In the genomic region with DNA sequence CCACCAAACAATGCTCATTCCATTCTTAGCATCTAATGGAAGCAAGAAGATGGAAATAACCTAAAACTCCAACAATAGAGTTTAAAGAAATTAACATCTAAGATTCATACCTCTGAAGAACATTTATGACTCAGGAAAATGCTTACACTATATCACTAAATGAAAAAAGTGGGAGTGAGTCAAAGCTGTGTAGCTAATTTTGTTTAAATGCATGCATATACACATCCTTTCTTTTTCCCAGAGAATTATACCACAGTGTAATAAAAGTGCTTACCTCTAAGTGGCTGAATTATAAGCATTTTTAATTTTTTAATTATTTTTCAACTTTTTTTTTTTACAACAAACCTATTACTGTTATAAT, we compare ENCODE assay signal across 23 cellular contexts. TPM values are rescaled to one million over a fixed set of nuclear protein-coding genes. Genes with fewer than 3 reads are reported as not detected.
A peak's percentile ranks its signal among the peaks of the same experiment; 100 is the strongest.
DNase-seq lines count a peak whose midpoint lies in the region; ATAC-seq and TF ChIP-seq lines count a peak whose summit lies in the region.
"Had no signal": no experiment of that assay in that cellular context is flagged by ENCODE, and none has a peak within 500 bp of the region (broad histone marks: within the 10 kb centered on the region; RNA-seq: fewer than 3 reads in every experiment).

No MANE protein-coding gene starts in this region.

- BruUV-seq in IMR-90 (replicated peaks; lab: Mats Ljungman, UMichigan) = no TSS peak

- peak overlapping the region; percentile 12 for H3K27ac Mint-ChIP-seq in dendritic cell treated with granulocyte-macrophage colony-stimulating factor and Interleukin-4, amounts not matched to agents 40 ng/mL and 50 ng/mL, for 4 days
- H3K27ac Mint-ChIP-seq: CD8-positive, alpha-beta T cell had no signal

- CTCF ChIA-PET in IMR-90 (lab: Yijun Ruan, JAX) = interaction anchor here (0.6 kb wide), 1 partner anchor 995 kb away, joined by 3 read pairs; no protein-coding TSS in a partner anchor
- CTCF ChIA-PET in RWPE1 (lab: Yijun Ruan, JAX) = interaction anchor here (0.5 kb wide), 1 partner anchor 11 kb away, joined by 3 read pairs; no protein-coding TSS in a partner anchor

- H3K27me3 ChIP-seq in GM23248 (replicated peaks; ENCODE audit: insufficient read depth) = no peaks in the 10 kb centered on the region
- H3K27me3 ChIP-seq in IMR-90 (ENCODE audit: control insufficient read depth, insufficient read depth, low read length) = no peaks in the 10 kb centered on the region
- H3K27me3 ChIP-seq: SJCRH30 had no signal

- H3K27me3 Mint-ChIP-seq in dendritic cell treated with granulocyte-macrophage colony-stimulating factor and Interleukin-4, amounts not matched to agents 40 ng/mL and 50 ng/mL, for 4 days = no peaks in the 10 kb centered on the region

- H3K4me2 ChIP-seq in GM23248 (ENCODE audit: unreplicated experiment) = peak overlapping the region; percentile 23
- H3K4me2 ChIP-seq in IMR-90 (ENCODE audit: low read depth, low read length) = peak overlapping the region; percentile 2; the same call in 1 of the 2 replicates

- no peaks in the 10 kb centered on the region; a peak in 1 of 4 replicates for H3K79me1 ChIP-seq in IMR-90 (ENCODE audit: low read depth in 1 of 2, low read length in 2 of 2)

- peak overlapping the region; percentile 91 for H2BK120ac ChIP-seq in IMR-90 (ENCODE audit: low read depth, low read length)

- H2BK5ac ChIP-seq in IMR-90 (ENCODE audit: low read depth, low read length, poor library complexity, severe bottlenecking) = peak overlapping the region; percentile 65

- peak overlapping the region; percentile 91 for H3K14ac ChIP-seq in IMR-90 (replicated peaks; ENCODE audit: low read depth, low read length)

- POLR2A ChIA-PET in IMR-90 (lab: Charles Lee; ENCODE audit: unreplicated experiment) = no interaction called here
- POLR2A ChIA-PET in RWPE1 (lab: Yijun Ruan, JAX; ENCODE audit: low non-redundant PET) = no interaction called here

- H3K9me3 ChIP-seq in GM23248 (ENCODE audit: low read depth) = no peaks in the 10 kb centered on the region
- peaks cover 9% of the 10 kb centered on the region for H3K9me3 ChIP-seq in IMR-90 (ENCODE audit: control insufficient read depth, insufficient read depth, low read length)
- H3K9me3 ChIP-seq: Caco-2, SJCRH30 had no signal

- no peak overlapping the region for H3K27ac ChIP-seq in GM23248
- H3K27ac ChIP-seq in IMR-90 (ENCODE audit: insufficient read depth, low read length) = no peak overlapping the region
- no peak overlapping the region for H3K27ac ChIP-seq in RWPE1
- H3K27ac ChIP-seq: SJCRH30 had no signal

- no peaks in the 10 kb centered on the region for H3K9me2 ChIP-seq in GM23248 (ENCODE audit: insufficient read depth)

- H3K4ac ChIP-seq in IMR-90 (ENCODE audit: low read depth, low read length) = peak overlapping the region; percentile 82

- peaks cover 66% of the 10 kb centered on the region for H3K4me1 ChIP-seq in GM23248 (ENCODE audit: insufficient read depth)
- H3K4me1 ChIP-seq in IMR-90 (ENCODE audit: control insufficient read depth, insufficient read depth, low read length) = peaks cover 18% of the 10 kb centered on the region
- H3K4me1 ChIP-seq: Caco-2, SJCRH30 had no signal

- 0 out of 2 replicates have a peak overlapping the region, but pooled peaks have one; percentile 0 for H2AFZ ChIP-seq in GM23248
- H2AFZ ChIP-seq in IMR-90 (replicated peaks; ENCODE audit: low read length, poor library complexity) = peak overlapping the region; percentile 76

- H3K79me2 ChIP-seq in GM23248 (ENCODE audit: insufficient read depth) = no peaks in the 10 kb centered on the region

- H4K20me1 ChIP-seq in GM23248 (ENCODE audit: insufficient read depth) = no peaks in the 10 kb centered on the region
- no peaks in the 10 kb centered on the region for H4K20me1 ChIP-seq in IMR-90 (ENCODE audit: insufficient read depth, low read length)

- peaks cover 17% of the 10 kb centered on the region for H3K4me1 Mint-ChIP-seq in dendritic cell treated with granulocyte-macrophage colony-stimulating factor and Interleukin-4, amounts not matched to agents 40 ng/mL and 50 ng/mL, for 4 days (ENCODE audit: low read depth)

- peaks cover 54% of the 10 kb centered on the region for H3F3A ChIP-seq in GM23248 (ENCODE audit: insufficient read depth)

- peak overlapping the region; percentile 80 for H2BK20ac ChIP-seq in IMR-90 (ENCODE audit: low read depth, low read length)

- ATAC-seq in IMR-90 (ENCODE audit: low read depth) (peak; percentile 54), HG02885 (IDR thresholded peaks at IDR 0.05; ENCODE audit: poor library complexity, unreplicated experiment) (no peak)
- ATAC-seq: CD8-positive, alpha-beta T cell; HCT116; HepG2; Right ventricle myocardium inferior had no signal

- H2AK9ac ChIP-seq in IMR-90 (replicated peaks; ENCODE audit: low read depth, low read length, poor library complexity) = no peak overlapping the region

- H3K9ac ChIP-seq in GM23248 (no peak overlapping the region), IMR-90 (ENCODE audit: low read depth, low read length) (no peak overlapping the region)

- peak overlapping the region; percentile 65; the same call in 1 of the 2 replicates for H4K91ac ChIP-seq in IMR-90 (ENCODE audit: insufficient read depth, low read depth, low read length)

- no peaks in the 10 kb centered on the region for H3K9me1 ChIP-seq in IMR-90 (ENCODE audit: insufficient read depth, low read length)

- no peak overlapping the region for H4K5ac ChIP-seq in IMR-90 (ENCODE audit: low read depth, low read length)

- H3K36me3 ChIP-seq in GM23248 (ENCODE audit: low read depth) (no peaks in the 10 kb centered on the region), IMR-90 (ENCODE audit: control insufficient read depth, insufficient read depth, low read length) (no peaks in the 10 kb centered on the region)
- H3K36me3 ChIP-seq: SJCRH30 had no signal

- dilution Hi-C loops in IMR-90 (cut with HindIII; ENCODE audit: low sequenced_read_pairs, unreplicated experiment) = no loop called here

- no peak for TF ChIP-seq POLR2A in IMR-90 (IDR thresholded peaks at IDR 0.05; ENCODE audit: low read depth, low read length)

- peak; percentile 56 for DNase-seq in GM23248
- peak; percentile 61 for DNase-seq in IMR-90
- DNase-seq in superior temporal gyrus (ENCODE audit: extremely low spot score) = peak; percentile 33
- DNase-seq in NCI-H1105 (lab: John Stamatoyannopoulos, UW) = no peak
- no peak for DNase-seq in RWPE1 (ENCODE audit: low spot score)
- DNase-seq: C1 segment of cervical spinal cord; Caco-2; CD8-positive, alpha-beta T cell; DMS79 treated with DMSO at 0.1 percent for 48 hours; GOT3; KBM-7; MV-4-11; NCI-H2029; NCI-H446; NCI-H524 treated with DMSO at 0.1 percent for 48 hours; NCI-H774; SJCRH30; T-helper 1 cell had no signal

- H3K56ac ChIP-seq in IMR-90 (ENCODE audit: extremely low read depth, insufficient read depth, low read length) = no peak overlapping the region

- H2AK5ac ChIP-seq in IMR-90 (ENCODE audit: low read depth, low read length) = peak overlapping the region; percentile 74; the same call in 1 of the 2 replicates

- TF ChIP-seq CTCF in IMR-90 (conservative IDR thresholded peaks at IDR 0.05; ENCODE audit: low read depth, low read length) = no peak
- TF ChIP-seq CTCF in RWPE1 (conservative IDR thresholded peaks at IDR 0.05; ENCODE audit: low read depth) = no peak

- no peak overlapping the region for H3K4me3 Mint-ChIP-seq in dendritic cell treated with granulocyte-macrophage colony-stimulating factor and Interleukin-4, amounts not matched to agents 40 ng/mL and 50 ng/mL, for 4 days
- H3K4me3 Mint-ChIP-seq: CD8-positive, alpha-beta T cell had no signal

- H3K9me3 Mint-ChIP-seq in dendritic cell treated with granulocyte-macrophage colony-stimulating factor and Interleukin-4, amounts not matched to agents 40 ng/mL and 50 ng/mL, for 4 days = peaks cover 24% of the 10 kb centered on the region

- H4K8ac ChIP-seq in IMR-90 (ENCODE audit: low read depth in 2 of 2, low read length in 2 of 2) = peak overlapping the region in 1 of 2 experiments; percentile 87; a peak in 2 of 4 replicates

- H3K4me3 ChIP-seq in GM23248 (no peak overlapping the region), IMR-90 (ENCODE audit: insufficient read depth, low read depth, low read length) (no peak overlapping the region)
- H3K4me3 ChIP-seq: SJCRH30 had no signal

- no peaks in the 10 kb centered on the region for H3K36me3 Mint-ChIP-seq in dendritic cell treated with granulocyte-macrophage colony-stimulating factor and Interleukin-4, amounts not matched to agents 40 ng/mL and 50 ng/mL, for 4 days (ENCODE audit: low read depth)
- H3K36me3 Mint-ChIP-seq: CD8-positive, alpha-beta T cell had no signal

- peak overlapping the region; percentile 66; the same call in 1 of the 2 replicates for H3K23ac ChIP-seq in IMR-90 (ENCODE audit: low read depth, low read length)

- intact Hi-C loops in IMR-90 (cut with micrococcal nuclease) = loop anchor here (5.0 kb wide), 1 partner anchor 36 kb away; no protein-coding TSS in a partner anchor
- intact Hi-C loops in dendritic cell treated with granulocyte-macrophage colony-stimulating factor and Interleukin-4, amounts not matched to agents 40 ng/mL and 50 ng/mL, for 4 days (cut with micrococcal nuclease) = no loop called here

- H2BK15ac ChIP-seq in IMR-90 (ENCODE audit: low read depth, low read length) = peak overlapping the region; percentile 99; the same call in 2 of the 3 replicates

- H3K18ac ChIP-seq in IMR-90 (ENCODE audit: low read depth, low read length) = no peak overlapping the region; the same call in 1 of the 2 replicates

- no peak for TF ChIP-seq RAD21 in IMR-90 (IDR thresholded peaks at IDR 0.05; ENCODE audit: low read length)

- in situ Hi-C loops in GM23248 (cut with MboI) = no loop called here
- in situ Hi-C loops in IMR-90 (cut with MboI; ENCODE audit: low sequenced_read_pairs) = no loop called here

TF ChIP-seq in IMR-90, 13 proteins besides CTCF, POLR2A, EP300 and RAD21:
- no peak for TF ChIP-seq CHD1 (IDR thresholded peaks at IDR 0.05; ENCODE audit: low read depth, low read length)
- TF ChIP-seq RFX5 (IDR thresholded peaks at IDR 0.05; ENCODE audit: low read depth, low read length) = no peak
- TF ChIP-seq MXI1 (IDR thresholded peaks at IDR 0.05; ENCODE audit: borderline replicate concordance, low read depth, low read length) = no peak
TF ChIP-seq in IMR-90: peak in this region for 0.

RNA-seq across cellular contexts. Expression of gene CCDC71L, which starts 44.3 kb away (rescaled TPM):
- 77.6 and 124 TPM in 2 replicates for total RNA-seq in GM23248 (2014; rRNA removed; shearing (Covaris generic))
- 23.1 and 29.8 TPM in 2 replicates for polyA plus RNA-seq in GM23248 (2016; fragmentation: Nextera tagmentation; extraction: Ambion mirVana)
- 19.2 and 20.6 TPM in 2 replicates for total RNA-seq in IMR-90 (2012; rRNA removed)
- polyA plus RNA-seq in IMR-90 (2012; rRNA removed) = 19.7 and 23.8 TPM in 2 replicates
- 21.1 and 39.8 TPM in 2 replicates for polyA plus RNA-seq in IMR-90 (2012; cell fraction: cytosol; rRNA removed)
- 8.1 and 11.2 TPM in 2 replicates for polyA plus RNA-seq in IMR-90 (2012; cell fraction: nucleus; rRNA removed; ENCODE audit: low replicate concordance)
- polyA plus RNA-seq: HepG2 had no signal

Comparison
In these comparisons a context has a peak if more than half of its experiments do, and no peak if none do; other contexts are left out.
1. DNase-seq: peak in GM23248 (single experiment), IMR-90 (single experiment) and superior temporal gyrus (single experiment); none in NCI-H1105 (single experiment) and RWPE1 (single experiment).